22 cellular contexts compared by ENCODE assay signal in the genomic region with DNA sequence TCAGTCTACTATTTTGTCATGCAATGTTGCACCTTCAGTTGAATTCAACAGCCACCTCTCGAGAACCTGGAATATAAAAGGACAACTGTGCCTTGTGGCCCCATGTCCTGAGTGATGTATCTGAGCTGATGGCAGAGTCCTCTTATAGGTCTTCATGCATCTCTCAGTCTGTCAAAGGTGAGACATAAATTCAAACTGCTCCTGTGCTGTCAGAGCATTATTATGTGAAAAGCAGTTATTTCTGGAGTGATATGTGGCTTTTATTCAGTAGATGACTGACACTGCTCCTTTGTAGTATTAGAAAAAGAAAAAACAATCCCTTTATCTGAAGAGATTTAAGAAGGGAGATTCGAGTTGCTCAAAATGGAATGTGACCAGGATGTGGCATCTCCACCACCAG. TPM values are rescaled to one million over a fixed set of nuclear protein-coding genes. Genes with fewer than 3 reads are reported as not detected.
DNase-seq lines count a peak whose midpoint lies in the region; ATAC-seq and TF ChIP-seq lines count a peak whose summit lies in the region.
"Had no signal": no experiment of that assay in that cellular context is flagged by ENCODE, and none has a peak within 500 bp of the region (broad histone marks: within the 10 kb centered on the region; RNA-seq: fewer than 3 reads in every experiment).

No MANE protein-coding gene starts in this region.

- H3K27ac ChIP-seq in MM.1S (ENCODE audit: low read length) = no peak overlapping the region
- H3K27ac ChIP-seq in lower lobe of right lung = no peak overlapping the region

- H2AFZ ChIP-seq in MM.1S (ENCODE audit: low read length) = no peak overlapping the region

- H3K9me3 ChIP-seq in MM.1S (replicated peaks; ENCODE audit: insufficient read depth, low read length) (no peaks in the 10 kb centered on the region), lower lobe of right lung (no peaks in the 10 kb centered on the region)
- H3K9me3 ChIP-seq: mucosa of descending colon had no signal

- peaks cover 17% of the 10 kb centered on the region for H3F3A ChIP-seq in MM.1S (ENCODE audit: insufficient read depth, low read length)

- no peaks in the 10 kb centered on the region for H3K9me2 ChIP-seq in MM.1S (replicated peaks; ENCODE audit: insufficient read depth, low read length)

- H3K79me2 ChIP-seq in MM.1S (ENCODE audit: low read length) = no peaks in the 10 kb centered on the region

- H4K20me1 ChIP-seq in MM.1S (ENCODE audit: insufficient read depth, low read length) = no peaks in the 10 kb centered on the region

- peaks cover 14% of the 10 kb centered on the region for H3K36me3 Mint-ChIP-seq in activated naive CD4-positive, alpha-beta T cell treated with anti-CD3 and anti-CD28 coated beads, Interleukin-2, amount 50 U/mL, for 24 hours
- H3K36me3 Mint-ChIP-seq in activated T-helper 2 cell treated with anti-CD3 and anti-CD28 coated beads, Interferon-gamma antibody, Interleukin-2, Interleukin-4, amounts not matched to agents 10 μg/mL and 5 μg/mL and 100 μg/mL, durations not matched to agents 14 hours and 24 hours and 36 hours (ENCODE audit: low read depth) = peaks cover 85% of the 10 kb centered on the region
- peaks cover 98% of the 10 kb centered on the region for H3K36me3 Mint-ChIP-seq in stimulated activated effector memory CD8-positive, alpha-beta T cell treated with anti-CD3 and anti-CD28 coated beads, Interleukin-12 subunit alpha, Interleukin-12 subunit beta, amount 100 ng/mL, for 72 hours
- no peaks in the 10 kb centered on the region for H3K36me3 Mint-ChIP-seq in glutamatergic neuron (ENCODE audit: unreplicated experiment)

- H3K4me2 ChIP-seq in MM.1S (ENCODE audit: low read depth, low read length) = peak overlapping the region; percentile 17

- no peak overlapping the region for H3K9ac ChIP-seq in MM.1S (ENCODE audit: low read length)

- no peaks in the 10 kb centered on the region for H3K9me3 Mint-ChIP-seq in activated naive CD4-positive, alpha-beta T cell treated with anti-CD3 and anti-CD28 coated beads, Interleukin-2, amount 50 U/mL, for 24 hours
- no peaks in the 10 kb centered on the region for H3K9me3 Mint-ChIP-seq in activated T-helper 2 cell treated with anti-CD3 and anti-CD28 coated beads, Interferon-gamma antibody, Interleukin-2, Interleukin-4, amounts not matched to agents 10 μg/mL and 5 μg/mL and 100 μg/mL, durations not matched to agents 14 hours and 24 hours and 36 hours
- no peaks in the 10 kb centered on the region for H3K9me3 Mint-ChIP-seq in stimulated activated effector memory CD8-positive, alpha-beta T cell treated with anti-CD3 and anti-CD28 coated beads, Interleukin-12 subunit alpha, Interleukin-12 subunit beta, amount 100 ng/mL, for 72 hours
- no peaks in the 10 kb centered on the region for H3K9me3 Mint-ChIP-seq in glutamatergic neuron (ENCODE audit: unreplicated experiment)

- TF ChIP-seq CTCF in MM.1S (IDR thresholded peaks at IDR 0.05; ENCODE audit: low read length) (no peak), lower lobe of right lung (IDR thresholded peaks at IDR 0.05) (no peak), glutamatergic neuron (IDR thresholded peaks at IDR 0.05; ENCODE audit: partially characterized antibody, unreplicated experiment) (no peak)

- H3K4me1 ChIP-seq in MM.1S (ENCODE audit: low read length) (peaks cover 26% of the 10 kb centered on the region), lower lobe of right lung (peaks cover 63% of the 10 kb centered on the region)

- no peak for DNase-seq in activated naive CD4-positive, alpha-beta T cell treated with Interleukin-2 at 50 U/mL for 16 hours
- DNase-seq in MM.1S = no peak
- DNase-seq in activated T-helper 2 cell treated with anti-CD3 and anti-CD28 coated beads, Interferon-gamma antibody, Interleukin-2, Interleukin-4, amounts not matched to agents 10 μg/mL and 5 μg/mL and 100 μg/mL, durations not matched to agents 14 hours and 24 hours and 36 hours (ENCODE audit: low spot score) = no peak
- no peak for DNase-seq in stimulated activated effector memory CD8-positive, alpha-beta T cell treated with anti-CD3 and anti-CD28 coated beads, Interleukin-12 subunit alpha, Interleukin-12 subunit beta, amount 100 ng/mL, for 72 hours (ENCODE audit: low spot score in 2 of 2)
- no peak for DNase-seq in lower lobe of right lung
- no peak for DNase-seq in glutamatergic neuron
- DNase-seq: activated CD8-positive, alpha-beta memory T cell treated with anti-CD3 and anti-CD28 coated beads, Interleukin-2, amount 50 U/mL, for 48 hours; cerebellar nuclear complex; DND-41; foreskin melanocyte; hippocampal formation; KBM-7; mucosa of descending colon; MV-4-11; NCI-H2171; NCI-H524 treated with DMSO at 0.1 percent for 48 hours; RPMI8226; T1000 had no signal

- H3K4me1 Mint-ChIP-seq in activated naive CD4-positive, alpha-beta T cell treated with anti-CD3 and anti-CD28 coated beads, Interleukin-2, amount 50 U/mL, for 24 hours = peaks cover 48% of the 10 kb centered on the region
- H3K4me1 Mint-ChIP-seq in activated T-helper 2 cell treated with anti-CD3 and anti-CD28 coated beads, Interferon-gamma antibody, Interleukin-2, Interleukin-4, amounts not matched to agents 10 μg/mL and 5 μg/mL and 100 μg/mL, durations not matched to agents 14 hours and 24 hours and 36 hours (ENCODE audit: low read depth) = peaks cover 69% of the 10 kb centered on the region
- peaks cover 74% of the 10 kb centered on the region for H3K4me1 Mint-ChIP-seq in stimulated activated effector memory CD8-positive, alpha-beta T cell treated with anti-CD3 and anti-CD28 coated beads, Interleukin-12 subunit alpha, Interleukin-12 subunit beta, amount 100 ng/mL, for 72 hours
- peaks cover 8% of the 10 kb centered on the region for H3K4me1 Mint-ChIP-seq in glutamatergic neuron (ENCODE audit: low read depth, unreplicated experiment)

- ATAC-seq in stimulated activated effector memory CD8-positive, alpha-beta T cell treated with anti-CD3 and anti-CD28 coated beads, Interleukin-12 subunit alpha, Interleukin-12 subunit beta, amount 100 ng/mL, for 72 hours = no peak
- no peak for ATAC-seq in lower lobe of right lung
- ATAC-seq in HG02759 (IDR thresholded peaks at IDR 0.05; ENCODE audit: unreplicated experiment) = no peak
- ATAC-seq: HCT116, mucosa of descending colon had no signal

- H3K36me3 ChIP-seq in MM.1S (replicated peaks; ENCODE audit: insufficient read depth, low read length) (no peaks in the 10 kb centered on the region), lower lobe of right lung (peaks cover 66% of the 10 kb centered on the region)

- H3K27me3 Mint-ChIP-seq in activated naive CD4-positive, alpha-beta T cell treated with anti-CD3 and anti-CD28 coated beads, Interleukin-2, amount 50 U/mL, for 24 hours = no peaks in the 10 kb centered on the region
- no peaks in the 10 kb centered on the region for H3K27me3 Mint-ChIP-seq in activated T-helper 2 cell treated with anti-CD3 and anti-CD28 coated beads, Interferon-gamma antibody, Interleukin-2, Interleukin-4, amounts not matched to agents 10 μg/mL and 5 μg/mL and 100 μg/mL, durations not matched to agents 14 hours and 24 hours and 36 hours (ENCODE audit: low read depth)
- H3K27me3 Mint-ChIP-seq in glutamatergic neuron (ENCODE audit: unreplicated experiment) = no peaks in the 10 kb centered on the region
- H3K27me3 Mint-ChIP-seq: progenitor cell of endocrine pancreas had no signal

- H3K4me3 Mint-ChIP-seq in activated naive CD4-positive, alpha-beta T cell treated with anti-CD3 and anti-CD28 coated beads, Interleukin-2, amount 50 U/mL, for 24 hours = no peak overlapping the region
- H3K4me3 Mint-ChIP-seq in activated T-helper 2 cell treated with anti-CD3 and anti-CD28 coated beads, Interferon-gamma antibody, Interleukin-2, Interleukin-4, amounts not matched to agents 10 μg/mL and 5 μg/mL and 100 μg/mL, durations not matched to agents 14 hours and 24 hours and 36 hours (ENCODE audit: low read depth) = peak overlapping the region; percentile 27
- H3K4me3 Mint-ChIP-seq in stimulated activated effector memory CD8-positive, alpha-beta T cell treated with anti-CD3 and anti-CD28 coated beads, Interleukin-12 subunit alpha, Interleukin-12 subunit beta, amount 100 ng/mL, for 72 hours = peak overlapping the region; percentile 52
- no peak overlapping the region for H3K4me3 Mint-ChIP-seq in glutamatergic neuron (ENCODE audit: unreplicated experiment)

- intact Hi-C loops in activated T-helper 2 cell treated with anti-CD3 and anti-CD28 coated beads, Interferon-gamma antibody, Interleukin-2, Interleukin-4, amounts not matched to agents 10 μg/mL and 5 μg/mL and 100 μg/mL, durations not matched to agents 14 hours and 24 hours and 36 hours (cut with micrococcal nuclease) = loop anchor here (1.0 to 2.0 kb wide), 2 partner anchors 8 to 16 kb away; a partner anchor contains a TSS
- intact Hi-C loops in lower lobe of right lung (cut with DNase I) = no loop called here

- H3K27me3 ChIP-seq in MM.1S (replicated peaks; ENCODE audit: insufficient read depth, low read length) (no peaks in the 10 kb centered on the region; the same call in 1 of the 2 replicates), lower lobe of right lung (ENCODE audit: low read depth) (no peaks in the 10 kb centered on the region)

- peak overlapping the region; percentile 41 for H3K27ac Mint-ChIP-seq in activated naive CD4-positive, alpha-beta T cell treated with anti-CD3 and anti-CD28 coated beads, Interleukin-2, amount 50 U/mL, for 24 hours
- H3K27ac Mint-ChIP-seq in activated T-helper 2 cell treated with anti-CD3 and anti-CD28 coated beads, Interferon-gamma antibody, Interleukin-2, Interleukin-4, amounts not matched to agents 10 μg/mL and 5 μg/mL and 100 μg/mL, durations not matched to agents 14 hours and 24 hours and 36 hours = peak overlapping the region; percentile 80
- H3K27ac Mint-ChIP-seq in stimulated activated effector memory CD8-positive, alpha-beta T cell treated with anti-CD3 and anti-CD28 coated beads, Interleukin-12 subunit alpha, Interleukin-12 subunit beta, amount 100 ng/mL, for 72 hours = peak overlapping the region; percentile 89
- H3K27ac Mint-ChIP-seq in glutamatergic neuron (ENCODE audit: unreplicated experiment) = no peak overlapping the region
- H3K27ac Mint-ChIP-seq: progenitor cell of endocrine pancreas had no signal

- H3K4me3 ChIP-seq in MM.1S (ENCODE audit: low read length) = no peak overlapping the region
- H3K4me3 ChIP-seq in lower lobe of right lung = no peak overlapping the region
- H3K4me3 ChIP-seq: mucosa of descending colon had no signal

RNA-seq across cellular contexts. Expression of a gene that starts 8.4 kb away (rescaled TPM):
- 145 and 160 TPM in 2 replicates for total RNA-seq in activated T-helper 2 cell treated with anti-CD3 and anti-CD28 coated beads, Interferon-gamma antibody, Interleukin-2, Interleukin-4, amounts not matched to agents 10 μg/mL and 5 μg/mL and 100 μg/mL, durations not matched to agents 14 hours and 24 hours and 36 hours
- total RNA-seq in lower lobe of right lung (602 TPM), glutamatergic neuron (ENCODE audit: unreplicated experiment) (245 TPM)

RNA-seq across cellular contexts. Expression of a gene that starts 51.5 kb away (rescaled TPM):
- total RNA-seq in activated T-helper 2 cell treated with anti-CD3 and anti-CD28 coated beads, Interferon-gamma antibody, Interleukin-2, Interleukin-4, amounts not matched to agents 10 μg/mL and 5 μg/mL and 100 μg/mL, durations not matched to agents 14 hours and 24 hours and 36 hours = 277 and 295 TPM in 2 replicates
- 737 TPM for total RNA-seq in lower lobe of right lung
- 45.1 TPM for total RNA-seq in glutamatergic neuron (ENCODE audit: unreplicated experiment)

Comparison
In these comparisons a context has a peak if more than half of its experiments do, and no peak if none do; other contexts are left out.
1. H3K4me3 Mint-ChIP-seq: peak in activated T-helper 2 cell treated with anti-CD3 and anti-CD28 coated beads, Interferon-gamma antibody, Interleukin-2, Interleukin-4, amounts not matched to agents 10 μg/mL and 5 μg/mL and 100 μg/mL, durations not matched to agents 14 hours and 24 hours and 36 hours (single experiment) and stimulated activated effector memory CD8-positive, alpha-beta T cell treated with anti-CD3 and anti-CD28 coated beads, Interleukin-12 subunit alpha, Interleukin-12 subunit beta, amount 100 ng/mL, for 72 hours (single experiment); none in activated naive CD4-positive, alpha-beta T cell treated with anti-CD3 and anti-CD28 coated beads, Interleukin-2, amount 50 U/mL, for 24 hours (single experiment) and glutamatergic neuron (single experiment).